12 cellular contexts compared by ENCODE assay signal in the genomic region with DNA sequence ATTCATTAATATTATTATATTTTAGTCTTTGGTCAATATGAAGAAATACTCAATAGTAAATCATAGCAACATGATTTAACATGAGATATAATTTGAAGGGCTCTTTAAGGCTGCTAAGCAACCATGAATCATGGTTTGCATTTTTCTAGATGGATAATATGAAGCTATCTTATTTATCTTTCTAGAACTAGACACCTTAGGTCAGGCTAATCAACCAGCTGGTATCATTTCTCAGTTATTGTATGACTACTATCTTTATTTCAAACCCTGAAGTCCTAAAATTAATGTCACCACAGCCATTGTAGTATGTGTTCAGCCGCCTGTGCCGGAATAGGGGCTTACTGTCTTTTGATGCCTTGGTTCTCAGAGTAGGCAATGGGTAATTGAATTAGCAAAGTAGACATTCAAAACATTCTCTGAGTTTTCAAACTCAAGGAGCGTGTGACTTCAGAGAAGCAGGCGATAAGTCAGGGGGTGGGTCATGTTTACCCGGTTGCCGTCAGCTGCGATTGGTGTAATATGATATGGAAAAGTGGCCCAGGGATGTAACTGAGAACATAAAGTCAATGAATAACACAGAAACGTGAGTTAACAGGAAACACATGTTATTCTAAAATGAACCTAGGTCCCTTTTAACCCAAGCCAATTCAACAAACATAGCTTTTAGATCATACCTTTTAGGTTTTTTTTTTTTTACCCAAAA.
A peak's percentile ranks its signal among the peaks of the same experiment; 100 is the strongest.
DNase-seq lines count a peak whose midpoint lies in the region; ATAC-seq and TF ChIP-seq lines count a peak whose summit lies in the region.
"Had no signal": no experiment of that assay in that cellular context is flagged by ENCODE, and none has a peak within 500 bp of the region (broad histone marks: within the 10 kb centered on the region; RNA-seq: fewer than 3 reads in every experiment).

No MANE protein-coding gene starts in this region.

- TF ChIP-seq CTCF in heart left ventricle (IDR thresholded peaks at IDR 0.05), result no peak
- no peak for TF ChIP-seq CTCF in upper lobe of right lung (IDR thresholded peaks at IDR 0.05)

- H3K36me3 ChIP-seq in heart left ventricle, result no peaks in the 10 kb centered on the region
- no peaks in the 10 kb centered on the region for H3K36me3 ChIP-seq in upper lobe of right lung
- H3K36me3 ChIP-seq: BE2C, MG63, SJSA1 had no signal

- H3K4me3 ChIP-seq in heart left ventricle (no peak overlapping the region), upper lobe of right lung (no peak overlapping the region)
- H3K4me3 ChIP-seq: MG63, SJSA1 had no signal

- H3K27ac ChIP-seq in heart left ventricle (peak overlapping the region; percentile 18 to 97 (median 92)), upper lobe of right lung (peak overlapping the region; percentile 68)
- H3K27ac ChIP-seq: SJSA1 had no signal

- H3K27me3 ChIP-seq in heart left ventricle, result no peaks in the 10 kb centered on the region
- H3K27me3 ChIP-seq in upper lobe of right lung, result no peaks in the 10 kb centered on the region
- H3K27me3 ChIP-seq: BE2C, MG63 had no signal

- ATAC-seq in heart left ventricle (no peak), left cardiac atrium (no peak), upper lobe of right lung (peak; percentile 58), HG02759 (IDR thresholded peaks at IDR 0.05; ENCODE audit: unreplicated experiment) (no peak)

- peak in 1 of 5 donors; percentile 29 for DNase-seq in heart left ventricle
- DNase-seq in left cardiac atrium, result no peak
- DNase-seq in RKO (ENCODE audit: low spot score), result peak; percentile 9
- DNase-seq in iris pigment epithelial cell (ENCODE audit: low read depth), result peak; percentile 83
- DNase-seq in upper lobe of right lung, result no peak
- DNase-seq in dedifferentiated amniotic fluid mesenchymal stem cell (ENCODE audit: extremely low spot score), result no peak
- no peak for DNase-seq in kidney glomerular epithelial cell (lab: John Stamatoyannopoulos, UW)
- DNase-seq: activated CD4-positive, alpha-beta T cell treated with anti-CD3 and anti-CD28 coated beads, Interleukin-2, amount 50 U/mL, for 1 hour; BE2C; MG63 had no signal

- 29 to 42% (median 38%) methylated on average over 8 of the region's 8 CpGs for WGBS in heart left ventricle, 4 donors

- H3K9me3 ChIP-seq in heart left ventricle (no peaks in the 10 kb centered on the region), upper lobe of right lung (no peaks in the 10 kb centered on the region)
- H3K9me3 ChIP-seq: BE2C, MG63, SJSA1 had no signal

- peaks cover 10 to 100% (median 83%) of the 10 kb centered on the region in 12 donors for H3K4me1 ChIP-seq in heart left ventricle
- H3K4me1 ChIP-seq in upper lobe of right lung, result peaks cover 57% of the 10 kb centered on the region

- no peak for TF ChIP-seq POLR2A in heart left ventricle (IDR thresholded peaks at IDR 0.05)

- intact Hi-C loops in heart left ventricle (cut with DNase I) (no loop called here), left cardiac atrium (cut with DNase I) (no loop called here), upper lobe of right lung (cut with DNase I) (no loop called here)

Comparison
In these comparisons a context has a peak if more than half of its experiments do, and no peak if none do; other contexts are left out.
1. DNase-seq: peak in RKO (single experiment) and iris pigment epithelial cell (single experiment); none in left cardiac atrium (single experiment), upper lobe of right lung (single experiment), dedifferentiated amniotic fluid mesenchymal stem cell (single experiment) and kidney glomerular epithelial cell (single experiment).